In the genomic region with DNA sequence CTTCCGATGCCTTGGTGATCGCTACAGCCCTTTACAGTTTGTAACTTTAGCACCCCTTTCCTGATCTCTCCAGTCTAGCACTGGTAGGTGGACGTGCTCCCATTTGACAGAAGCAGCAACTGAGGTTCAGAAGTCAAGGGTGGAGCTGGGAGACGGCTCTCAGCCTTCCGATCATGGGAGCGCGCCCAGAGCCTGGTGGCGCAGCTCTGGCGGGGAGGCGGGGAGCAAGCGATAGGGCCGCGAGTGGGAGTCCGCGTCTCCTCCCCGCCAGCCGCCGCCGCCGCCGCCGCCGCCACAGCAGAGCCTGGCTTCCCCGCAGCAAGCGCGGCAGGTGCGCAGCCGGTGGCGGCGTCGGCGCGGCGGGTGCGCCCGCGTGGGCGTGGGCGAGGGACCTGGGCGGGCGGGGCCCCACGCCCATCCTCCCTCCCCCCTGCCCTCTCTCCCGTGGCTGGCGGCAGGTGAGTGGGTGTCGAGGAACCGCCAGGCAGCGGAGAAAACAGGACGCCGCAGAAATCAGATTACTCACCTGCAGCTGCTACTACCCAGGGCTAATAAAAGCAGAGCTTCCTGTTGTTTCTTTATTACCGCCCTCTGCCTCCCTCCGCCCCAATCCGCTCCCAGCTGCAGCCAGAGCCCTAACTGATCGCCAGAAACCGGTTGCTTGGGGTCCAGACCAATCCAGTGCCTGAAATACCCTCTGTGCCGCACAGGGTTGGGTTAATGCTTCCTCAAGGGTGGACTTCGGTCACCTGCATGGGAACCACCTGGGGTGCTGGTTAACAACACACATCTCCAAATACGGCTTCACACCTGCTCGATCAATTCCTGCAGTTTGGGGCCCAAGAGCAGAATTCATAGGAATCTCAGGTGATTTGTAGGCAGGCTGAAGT, we compare ENCODE assay signal across 8 cellular contexts.
DNase-seq lines count a peak whose midpoint lies in the region; ATAC-seq and TF ChIP-seq lines count a peak whose summit lies in the region.

No MANE protein-coding gene starts in this region.

- no peak for TF ChIP-seq CTCF in GM12864 (IDR thresholded peaks at IDR 0.05; ENCODE audit: low read depth, low read length, missing control alignments)

- no peaks in the 10 kb centered on the region for H3K36me3 ChIP-seq in skeletal muscle tissue (ENCODE audit: control insufficient read depth in 3 of 3, insufficient read depth in 3 of 3, low read length in 3 of 3)

- H3K27me3 ChIP-seq in skeletal muscle tissue (ENCODE audit: control insufficient read depth in 3 of 3, insufficient read depth in 3 of 3, low read length in 3 of 3) = peaks cover 4 to 23% (median 18%) of the 10 kb centered on the region in 3 donors

- no peak overlapping the region for H3K27ac ChIP-seq in skeletal muscle tissue (ENCODE audit: low read depth, low read length)

- H3K4me3 ChIP-seq in GM12864 (ENCODE audit: low read depth, low read length) = peak overlapping the region; percentile 40
- peak overlapping the region in 2 of 3 donors; percentile 51 to 52 for H3K4me3 ChIP-seq in skeletal muscle tissue (ENCODE audit: low read length in 3 of 3)

- H3K4me1 ChIP-seq in skeletal muscle tissue (ENCODE audit: control insufficient read depth in 3 of 3, insufficient read depth in 3 of 3, low read length in 3 of 3) = peaks cover 4 to 9% (median 7%) of the 10 kb centered on the region in 3 donors

- peak; percentile 55 for ATAC-seq in HG02938 (IDR thresholded peaks at IDR 0.05; ENCODE audit: unreplicated experiment)
- ATAC-seq in Right ventricle myocardium superior (ENCODE audit: poor library complexity) = peak; percentile 52

- peak; percentile 73 for DNase-seq in GM12864 (ENCODE audit: low read depth)
- peak; percentile 83 to 87 for DNase-seq in NCI-H526 (lab: John Stamatoyannopoulos, UW)
- DNase-seq in activated T-cell treated with anti-CD3 and anti-CD28 coated beads, Interleukin-2, amount 50 U/mL, for 1 hour = peak; percentile 88
- no peak for DNase-seq in Right ventricle myocardium superior
- DNase-seq in OCI-M2 (lab: John Stamatoyannopoulos, UW; ENCODE audit: unreplicated experiment) = no peak
- no peak for DNase-seq in NCI-H1048 (lab: John Stamatoyannopoulos, UW)

- peak overlapping the region in 1 of 3 donors; percentile 25 for H3K9ac ChIP-seq in skeletal muscle tissue (ENCODE audit: low read depth in 1 of 3, low read length in 3 of 3)

- intact Hi-C loops in Right ventricle myocardium superior (cut with DNase I) = no loop called here

- no peaks in the 10 kb centered on the region for H3K9me3 ChIP-seq in skeletal muscle tissue (ENCODE audit: control insufficient read depth in 3 of 3, low read length in 3 of 3)

Comparison
In these comparisons a context has a peak if more than half of its experiments do, and no peak if none do; other contexts are left out.
1. DNase-seq: peak in GM12864 (single experiment), NCI-H526 (2 of 2) and activated T-cell treated with anti-CD3 and anti-CD28 coated beads, Interleukin-2, amount 50 U/mL, for 1 hour (single experiment); none in Right ventricle myocardium superior (single experiment), OCI-M2 (single experiment) and NCI-H1048 (single experiment).